ENCODE assay signal across 28 cellular contexts in the genomic region with DNA sequence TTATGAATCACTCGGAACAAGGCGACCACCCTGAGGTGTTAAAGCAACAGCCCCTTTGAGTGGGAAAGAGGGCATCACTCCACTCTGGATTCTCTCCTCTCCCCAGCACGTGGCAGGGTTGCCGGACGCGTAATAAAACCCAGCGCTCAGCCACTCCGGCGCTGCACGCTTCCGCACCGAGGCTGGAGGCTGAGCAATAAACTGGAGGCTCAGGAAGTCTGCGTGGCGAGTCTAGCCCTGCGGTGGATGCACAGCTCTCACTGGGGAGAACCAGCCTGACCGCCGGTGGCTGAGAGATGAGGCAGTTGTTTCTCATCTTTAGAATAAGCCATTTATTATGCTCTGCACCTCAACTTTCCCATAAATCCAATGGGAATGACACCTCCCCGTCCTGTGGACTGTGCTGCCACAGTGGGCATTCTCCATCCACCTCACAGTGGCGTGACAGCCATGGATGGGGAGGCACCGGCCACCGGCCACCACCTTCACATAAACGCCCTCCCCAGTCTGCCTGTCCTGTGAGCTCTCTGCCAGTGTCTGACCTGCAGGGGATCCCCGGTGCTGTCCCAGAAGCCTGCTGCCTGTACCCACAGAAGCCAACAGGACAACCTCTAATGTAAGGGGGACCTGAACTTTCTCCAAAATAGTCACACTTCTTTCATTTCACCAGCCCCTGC.
"Had no signal": no experiment of that assay in that cellular context is flagged by ENCODE, and none has a peak within 500 bp of the region (broad histone marks: within the 10 kb centered on the region; RNA-seq: fewer than 3 reads in every experiment).

No MANE protein-coding gene starts in this region.

- H3K4me2 ChIP-seq: hepatocyte, smooth muscle cell had no signal

- ATAC-seq: mucosa of descending colon; naive thymus-derived CD8-positive, alpha-beta T cell; stimulated activated naive B cell treated with anti-CD40 and anti-IgM and Interleukin-4, amounts not matched to agents 10 μg/mL and 1 μg/mL and 100 μg/mL, for 72 hours; stimulated activated naive CD8-positive, alpha-beta T cell treated with anti-CD3 and anti-CD28 coated beads, Interleukin-15, Interleukin-2, amounts not matched to agents 100 U/mL and 50 U/mL, for 24 hours; upper lobe of right lung had no signal

- H3K27ac Mint-ChIP-seq: nephron; progenitor cell of endocrine pancreas; stimulated activated naive B cell treated with anti-CD40 and anti-IgM and Interleukin-4, amounts not matched to agents 10 μg/mL and 1 μg/mL and 100 μg/mL, for 72 hours had no signal

- H3K4me3 Mint-ChIP-seq: naive thymus-derived CD8-positive, alpha-beta T cell; nephron; neural crest cell; stimulated activated naive B cell treated with anti-CD40 and anti-IgM and Interleukin-4, amounts not matched to agents 10 μg/mL and 1 μg/mL and 100 μg/mL, for 72 hours had no signal

- H3K27me3 ChIP-seq: hepatocyte, neutrophil, ovary, right atrium auricular region, right lobe of liver, testis, thyroid gland, upper lobe of right lung had no signal

- H3K9me3 Mint-ChIP-seq: nephron; neural crest cell; stimulated activated naive B cell treated with anti-CD40 and anti-IgM and Interleukin-4, amounts not matched to agents 10 μg/mL and 1 μg/mL and 100 μg/mL, for 72 hours had no signal

- H3K27ac ChIP-seq: hepatocyte, left ventricle myocardium inferior, neutrophil, ovary, right atrium auricular region, right lobe of liver, stomach, testis, thyroid gland, upper lobe of right lung had no signal

- H3K4me1 ChIP-seq: left ventricle myocardium inferior, right atrium auricular region, right lobe of liver, stomach, testis, upper lobe of right lung had no signal

- H2AFZ ChIP-seq: hepatocyte had no signal

- DNase-seq: islet precursor cell; left ventricle myocardium inferior; mesendoderm; midbrain; mucosa of descending colon; naive thymus-derived CD8-positive, alpha-beta T cell; occipital lobe; ovary; right lobe of liver; stimulated activated CD4-positive, alpha-beta T cell treated with anti-CD3 and anti-CD28 coated beads, Interleukin-1b, Interleukin-23, amount 100 ng/mL, for 48 hours; stimulated activated CD4-positive, alpha-beta T cell treated with anti-CD3 and anti-CD28 coated beads, Interleukin-2, amount 100 ng/mL, for 48 hours; stimulated activated CD4-positive, alpha-beta T cell treated with anti-CD3 and anti-CD28 coated beads, Interleukin-4, amount 100 ng/mL, for 4 hours; stimulated activated CD8-positive, alpha-beta memory T cell treated with anti-CD3 and anti-CD28 coated beads, Interleukin-4, amount 100 ng/mL, for 48 hours; stimulated activated naive B cell treated with anti-CD40 and anti-IgM and Interleukin-4, amounts not matched to agents 10 μg/mL and 1 μg/mL and 100 μg/mL, for 72 hours; stimulated activated naive CD8-positive, alpha-beta T cell treated with anti-CD3 and anti-CD28 coated beads, Interleukin-15, Interleukin-2, amounts not matched to agents 100 U/mL and 50 U/mL, for 24 hours; stomach; testis; thyroid gland; trophoblast cell; upper lobe of right lung had no signal

- H3K36me3 ChIP-seq: left ventricle myocardium inferior, neutrophil, ovary, right atrium auricular region, right lobe of liver, stomach, thyroid gland, upper lobe of right lung had no signal

- H3K36me3 Mint-ChIP-seq: naive thymus-derived CD8-positive, alpha-beta T cell; stimulated activated naive B cell treated with anti-CD40 and anti-IgM and Interleukin-4, amounts not matched to agents 10 μg/mL and 1 μg/mL and 100 μg/mL, for 72 hours had no signal

- H3K9me3 ChIP-seq: left ventricle myocardium inferior, mucosa of descending colon, neutrophil, ovary, right atrium auricular region, right lobe of liver, stomach, testis, thyroid gland, upper lobe of right lung had no signal

- H3K27me3 Mint-ChIP-seq: naive thymus-derived CD8-positive, alpha-beta T cell; stimulated activated naive B cell treated with anti-CD40 and anti-IgM and Interleukin-4, amounts not matched to agents 10 μg/mL and 1 μg/mL and 100 μg/mL, for 72 hours had no signal

- H3K4me3 ChIP-seq: hepatocyte, left ventricle myocardium inferior, lung, mucosa of descending colon, ovary, right atrium auricular region, right lobe of liver, smooth muscle cell, stomach, testis, thyroid gland, upper lobe of right lung had no signal
